1 cellular context compared by ENCODE assay signal in genomic region chr6:41779793-41780622, GRCh38.
A peak's percentile ranks its signal among the peaks of the same experiment; 100 is the strongest.
TF ChIP-seq lines count a peak whose summit lies in the region.

A gene with protein sequence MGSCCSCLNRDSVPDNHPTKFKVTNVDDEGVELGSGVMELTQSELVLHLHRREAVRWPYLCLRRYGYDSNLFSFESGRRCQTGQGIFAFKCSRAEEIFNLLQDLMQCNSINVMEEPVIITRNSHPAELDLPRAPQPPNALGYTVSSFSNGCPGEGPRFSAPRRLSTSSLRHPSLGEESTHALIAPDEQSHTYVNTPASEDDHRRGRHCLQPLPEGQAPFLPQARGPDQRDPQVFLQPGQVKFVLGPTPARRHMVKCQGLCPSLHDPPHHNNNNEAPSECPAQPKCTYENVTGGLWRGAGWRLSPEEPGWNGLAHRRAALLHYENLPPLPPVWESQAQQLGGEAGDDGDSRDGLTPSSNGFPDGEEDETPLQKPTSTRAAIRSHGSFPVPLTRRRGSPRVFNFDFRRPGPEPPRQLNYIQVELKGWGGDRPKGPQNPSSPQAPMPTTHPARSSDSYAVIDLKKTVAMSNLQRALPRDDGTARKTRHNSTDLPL (minus strand): TSS chr6:41779900. CDS start chr6:41776987, 2,913 bp downstream.

TF ChIP-seq in HepG2, 621 proteins besides CTCF, POLR2A, EP300 and RAD21 (continued from another document and continues in another):
- TF ChIP-seq ZNF609 (CRISPR knock-in tag; IDR thresholded peaks at IDR 0.05; ENCODE audit: borderline replicate concordance) (peak; percentile 45; the same call in 1 of the 2 replicates), REL (CRISPR knock-in tag; conservative IDR thresholded peaks at IDR 0.05) (no peak; the same call in 1 of the 2 replicates), MEIS1 (CRISPR knock-in tag; IDR thresholded peaks at IDR 0.05; ENCODE audit: borderline replicate concordance) (peak; percentile 72; the same call in 1 of the 2 replicates), IRF2 (CRISPR knock-in tag; IDR thresholded peaks at IDR 0.05) (peak; percentile 96), ZSCAN30 (CRISPR knock-in tag; IDR thresholded peaks at IDR 0.05) (no peak), HMGA1 (CRISPR knock-in tag; conservative IDR thresholded peaks at IDR 0.05) (no peak), TFDP1 (CRISPR knock-in tag; IDR thresholded peaks at IDR 0.05; ENCODE audit: borderline replicate concordance) (peak; percentile 21; the same call in 1 of the 2 replicates), ZNF691 (CRISPR knock-in tag; IDR thresholded peaks at IDR 0.05; ENCODE audit: borderline replicate concordance, low read depth) (peak; percentile 95; the same call in 1 of the 2 replicates), ISX (CRISPR knock-in tag; conservative IDR thresholded peaks at IDR 0.05) (no peak), NCOA2 (CRISPR knock-in tag; IDR thresholded peaks at IDR 0.05) (peak; percentile 56; the same call in 1 of the 2 replicates), ZNF282 (IDR thresholded peaks at IDR 0.05; ENCODE audit: partially characterized antibody) (no peak), SMAD1 (CRISPR knock-in tag; IDR thresholded peaks at IDR 0.05; ENCODE audit: borderline replicate concordance, low read depth) (peak; percentile 96; the same call in 1 of the 2 replicates), ZNF761 (CRISPR knock-in tag; conservative IDR thresholded peaks at IDR 0.05) (peak; percentile 85; the same call in 1 of the 2 replicates), ZNF124 (CRISPR knock-in tag; IDR thresholded peaks at IDR 0.05) (peak; percentile 54; the same call in 1 of the 2 replicates), ZBTB40 (IDR thresholded peaks at IDR 0.05) (no peak), ZBTB40 (CRISPR knock-in tag; IDR thresholded peaks at IDR 0.05) (peak; percentile 65; the same call in 1 of the 2 replicates), SNAPC2 (CRISPR knock-in tag; IDR thresholded peaks at IDR 0.05) (no peak)
- TF ChIP-seq, protein P1, sequence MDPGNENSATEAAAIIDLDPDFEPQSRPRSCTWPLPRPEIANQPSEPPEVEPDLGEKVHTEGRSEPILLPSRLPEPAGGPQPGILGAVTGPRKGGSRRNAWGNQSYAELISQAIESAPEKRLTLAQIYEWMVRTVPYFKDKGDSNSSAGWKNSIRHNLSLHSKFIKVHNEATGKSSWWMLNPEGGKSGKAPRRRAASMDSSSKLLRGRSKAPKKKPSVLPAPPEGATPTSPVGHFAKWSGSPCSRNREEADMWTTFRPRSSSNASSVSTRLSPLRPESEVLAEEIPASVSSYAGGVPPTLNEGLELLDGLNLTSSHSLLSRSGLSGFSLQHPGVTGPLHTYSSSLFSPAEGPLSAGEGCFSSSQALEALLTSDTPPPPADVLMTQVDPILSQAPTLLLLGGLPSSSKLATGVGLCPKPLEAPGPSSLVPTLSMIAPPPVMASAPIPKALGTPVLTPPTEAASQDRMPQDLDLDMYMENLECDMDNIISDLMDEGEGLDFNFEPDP (CRISPR knock-in tag; conservative IDR thresholded peaks at IDR 0.05) = no peak
- TF ChIP-seq, protein P2, sequence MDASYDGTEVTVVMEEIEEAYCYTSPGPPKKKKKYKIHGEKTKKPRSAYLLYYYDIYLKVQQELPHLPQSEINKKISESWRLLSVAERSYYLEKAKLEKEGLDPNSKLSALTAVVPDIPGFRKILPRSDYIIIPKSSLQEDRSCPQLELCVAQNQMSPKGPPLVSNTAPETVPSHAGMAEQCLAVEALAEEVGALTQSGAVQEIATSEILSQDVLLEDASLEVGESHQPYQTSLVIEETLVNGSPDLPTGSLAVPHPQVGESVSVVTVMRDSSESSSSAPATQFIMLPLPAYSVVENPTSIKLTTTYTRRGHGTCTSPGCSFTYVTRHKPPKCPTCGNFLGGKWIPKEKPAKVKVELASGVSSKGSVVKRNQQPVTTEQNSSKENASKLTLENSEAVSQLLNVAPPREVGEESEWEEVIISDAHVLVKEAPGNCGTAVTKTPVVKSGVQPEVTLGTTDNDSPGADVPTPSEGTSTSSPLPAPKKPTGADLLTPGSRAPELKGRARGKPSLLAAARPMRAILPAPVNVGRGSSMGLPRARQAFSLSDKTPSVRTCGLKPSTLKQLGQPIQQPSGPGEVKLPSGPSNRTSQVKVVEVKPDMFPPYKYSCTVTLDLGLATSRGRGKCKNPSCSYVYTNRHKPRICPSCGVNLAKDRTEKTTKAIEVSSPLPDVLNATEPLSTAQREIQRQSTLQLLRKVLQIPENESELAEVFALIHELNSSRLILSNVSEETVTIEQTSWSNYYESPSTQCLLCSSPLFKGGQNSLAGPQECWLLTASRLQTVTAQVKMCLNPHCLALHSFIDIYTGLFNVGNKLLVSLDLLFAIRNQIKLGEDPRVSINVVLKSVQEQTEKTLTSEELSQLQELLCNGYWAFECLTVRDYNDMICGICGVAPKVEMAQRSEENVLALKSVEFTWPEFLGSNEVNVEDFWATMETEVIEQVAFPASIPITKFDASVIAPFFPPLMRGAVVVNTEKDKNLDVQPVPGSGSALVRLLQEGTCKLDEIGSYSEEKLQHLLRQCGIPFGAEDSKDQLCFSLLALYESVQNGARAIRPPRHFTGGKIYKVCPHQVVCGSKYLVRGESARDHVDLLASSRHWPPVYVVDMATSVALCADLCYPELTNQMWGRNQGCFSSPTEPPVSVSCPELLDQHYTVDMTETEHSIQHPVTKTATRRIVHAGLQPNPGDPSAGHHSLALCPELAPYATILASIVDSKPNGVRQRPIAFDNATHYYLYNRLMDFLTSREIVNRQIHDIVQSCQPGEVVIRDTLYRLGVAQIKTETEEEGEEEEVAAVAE (CRISPR knock-in tag; IDR thresholded peaks at IDR 0.05; ENCODE audit: borderline replicate concordance) = no peak
- TF ChIP-seq, protein P3, sequence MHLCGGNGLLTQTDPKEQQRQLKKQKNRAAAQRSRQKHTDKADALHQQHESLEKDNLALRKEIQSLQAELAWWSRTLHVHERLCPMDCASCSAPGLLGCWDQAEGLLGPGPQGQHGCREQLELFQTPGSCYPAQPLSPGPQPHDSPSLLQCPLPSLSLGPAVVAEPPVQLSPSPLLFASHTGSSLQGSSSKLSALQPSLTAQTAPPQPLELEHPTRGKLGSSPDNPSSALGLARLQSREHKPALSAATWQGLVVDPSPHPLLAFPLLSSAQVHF (CRISPR knock-in tag; IDR thresholded peaks at IDR 0.05) = no peak; the same call in 1 of the 2 replicates
- TF ChIP-seq, protein P4, sequence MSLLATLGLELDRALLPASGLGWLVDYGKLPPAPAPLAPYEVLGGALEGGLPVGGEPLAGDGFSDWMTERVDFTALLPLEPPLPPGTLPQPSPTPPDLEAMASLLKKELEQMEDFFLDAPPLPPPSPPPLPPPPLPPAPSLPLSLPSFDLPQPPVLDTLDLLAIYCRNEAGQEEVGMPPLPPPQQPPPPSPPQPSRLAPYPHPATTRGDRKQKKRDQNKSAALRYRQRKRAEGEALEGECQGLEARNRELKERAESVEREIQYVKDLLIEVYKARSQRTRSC (CRISPR knock-in tag; IDR thresholded peaks at IDR 0.05; ENCODE audit: low read depth) = 0 out of 2 replicates have a peak, but pooled peaks have one; percentile 35
